ENCODE assay signal across 8 cellular contexts in the genomic region with DNA sequence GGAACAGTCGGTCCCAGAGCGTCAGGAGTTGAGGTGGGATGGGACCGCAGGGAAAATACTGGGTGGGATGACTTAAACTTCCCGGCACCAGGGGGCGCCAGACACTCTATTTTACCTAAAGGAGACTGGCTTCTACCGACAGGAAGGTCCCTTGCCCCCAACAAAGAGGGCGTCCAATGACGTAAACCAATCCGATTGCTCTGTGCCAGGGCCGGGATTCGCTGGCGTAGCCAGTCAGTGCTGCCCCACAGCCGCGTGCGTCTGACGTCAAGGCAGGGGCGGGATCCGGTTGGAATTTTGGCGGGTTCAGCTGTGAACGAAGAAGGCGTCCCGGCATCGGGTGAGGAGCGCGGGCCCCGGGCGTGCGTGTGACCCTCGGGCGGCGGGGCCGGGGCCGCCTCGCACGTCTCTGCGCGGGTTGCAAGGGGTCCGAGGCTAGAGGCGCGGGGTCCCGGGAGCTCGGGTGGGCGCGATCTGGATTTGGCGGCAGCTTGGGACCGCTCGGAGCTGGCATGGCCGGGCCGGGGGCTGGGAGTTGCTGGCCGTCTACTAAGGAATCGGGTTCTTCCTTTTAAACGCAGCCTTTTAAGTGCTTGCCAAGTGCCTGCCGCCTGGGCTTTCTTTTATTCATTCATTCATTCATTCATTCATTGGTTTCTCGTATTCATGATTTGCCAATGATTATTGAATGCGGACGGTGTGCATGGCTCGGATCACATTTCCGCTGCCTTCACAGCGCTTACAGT. TPM values are rescaled to one million over a fixed set of nuclear protein-coding genes. Genes with fewer than 3 reads are reported as not detected.
A peak's percentile ranks its signal among the peaks of the same experiment; 100 is the strongest.
DNase-seq lines count a peak whose midpoint lies in the region; TF ChIP-seq lines count a peak whose summit lies in the region.

A gene (plus strand): TSS at position 292 of the 746 bp plus-strand sequence. CDS start 2,645 bp downstream, outside the sequence.

- no peak within 1 kb of the TSS for H3K27ac ChIP-seq in neural cell (ENCODE audit: low read length)
- H3K27ac ChIP-seq in stomach: peak within 1 kb of the TSS in 2 of 5 donors; percentile 11 to 65

- H3K9me3 ChIP-seq in Loucy (ENCODE audit: insufficient read depth, low read depth, low read length) (no peaks in the 10 kb centered on the region), neural cell (ENCODE audit: low read length) (no peaks in the 10 kb centered on the region), stomach (no peaks in the 10 kb centered on the region)

- intact Hi-C loops in stomach (cut with DNase I; ENCODE audit: low total_unique reads): loop anchor here (10.0 kb wide), 1 partner anchor 133 kb away; no protein-coding TSS in a partner anchor

- H2AFZ ChIP-seq in Loucy (ENCODE audit: low read length) (peak within 1 kb of the TSS; percentile 100), neural cell (ENCODE audit: low read depth, low read length) (no peak within 1 kb of the TSS)

- H3K9me2 ChIP-seq in Loucy (replicated peaks; ENCODE audit: low read depth, low read length) (no peaks in the 10 kb centered on the region), neural cell (ENCODE audit: insufficient read depth, low read length) (no peaks in the 10 kb centered on the region)

- TF ChIP-seq POLR2A in Raji (IDR thresholded peaks at IDR 0.05; ENCODE audit: insufficient read depth, low read depth, low read length) (peak; percentile 63), stomach (IDR thresholded peaks at IDR 0.05) (no peak)

- peaks cover 40% of the 10 kb centered on the region for H3K4me1 ChIP-seq in Loucy (ENCODE audit: insufficient read depth, low read length, poor library complexity, severe bottlenecking)
- peaks cover 14 to 20% (median 18%) of the 10 kb centered on the region in 4 donors for H3K4me1 ChIP-seq in stomach

- H3F3A ChIP-seq in Loucy (ENCODE audit: low read depth) (no peaks in the 10 kb centered on the region), neural cell (ENCODE audit: insufficient read depth, low read length, poor library complexity, severe bottlenecking) (no peaks in the 10 kb centered on the region)

- H3K4me2 ChIP-seq in Loucy (ENCODE audit: low read depth, low read length, poor library complexity, severe bottlenecking): peak within 1 kb of the TSS; percentile 99
- peak within 1 kb of the TSS; percentile 68 for H3K4me2 ChIP-seq in neural cell (ENCODE audit: low read length)

- H3K9ac ChIP-seq in Loucy (ENCODE audit: low read depth, low read length, poor library complexity, severe bottlenecking) (peak within 1 kb of the TSS; percentile 88), neural cell (ENCODE audit: low read length) (no peak within 1 kb of the TSS)

- H4K20me1 ChIP-seq in Loucy (ENCODE audit: insufficient read depth, low read length, poor library complexity, severe bottlenecking): peaks cover 22% of the 10 kb centered on the region
- H4K20me1 ChIP-seq in neural cell (ENCODE audit: insufficient read depth): no peaks in the 10 kb centered on the region

- H3K79me2 ChIP-seq in Loucy (ENCODE audit: insufficient read depth, low read length) (peaks cover 48% of the 10 kb centered on the region), neural cell (replicated peaks; ENCODE audit: insufficient read depth, low read length) (no peaks in the 10 kb centered on the region)

- peak; percentile 100 for DNase-seq in G401 (ENCODE audit: low spot score)
- DNase-seq in H7: peak; percentile 97
- DNase-seq in activated T-helper 9 cell treated with anti-CD3 and anti-CD28 coated beads, Interleukin-2, amount 50 U/mL, for 16 hours (ENCODE audit: low read depth): peak; percentile 94
- peak; percentile 99 for DNase-seq in fibroblast of the conjunctiva (ENCODE audit: low read depth)
- DNase-seq in stomach: peak; percentile 98

- peak; percentile 87 for TF ChIP-seq CTCF in Loucy (conservative IDR thresholded peaks at IDR 0.05; ENCODE audit: low read length)
- peak; percentile 99 for TF ChIP-seq CTCF in neural cell (IDR thresholded peaks at IDR 0.05; ENCODE audit: poor library complexity, severe bottlenecking)
- peak in 5 of 7 experiments; percentile 64 to 96 (median 85) for TF ChIP-seq CTCF in stomach (IDR thresholded peaks at IDR 0.05)

- H3K27me3 ChIP-seq in H7 (ENCODE audit: control insufficient read depth, insufficient read depth, low read length): no peaks in the 10 kb centered on the region
- H3K27me3 ChIP-seq in Loucy (ENCODE audit: insufficient read depth, low read length, poor library complexity, severe bottlenecking): no peaks in the 10 kb centered on the region
- H3K27me3 ChIP-seq in neural cell (ENCODE audit: insufficient read depth, low read depth, low read length): no peaks in the 10 kb centered on the region
- no peaks in the 10 kb centered on the region for H3K27me3 ChIP-seq in stomach

- TF ChIP-seq EP300 in neural cell (conservative IDR thresholded peaks at IDR 0.05; ENCODE audit: poor library complexity, severe bottlenecking) (peak; percentile 47), stomach (IDR thresholded peaks at IDR 0.05) (peak; percentile 15)

- 0 to 1% (median 1%) methylated on average over 19 to 59 of the region's 59 CpGs for WGBS in stomach, 5 donors

- TF ChIP-seq RAD21 in neural cell (conservative IDR thresholded peaks at IDR 0.05): peak; percentile 91

- H3K4me3 ChIP-seq in H7 (ENCODE audit: insufficient read depth, low read depth, low read length) (peak within 1 kb of the TSS; percentile 83), Loucy (ENCODE audit: low read length, poor library complexity, severe bottlenecking) (peak within 1 kb of the TSS; percentile 99), neural cell (ENCODE audit: low read length) (peak within 1 kb of the TSS; percentile 72), stomach (peak within 1 kb of the TSS; percentile 44 to 59 (median 55))

- in situ Hi-C loops in G401 (cut with HindIII; ENCODE audit: low sequenced_read_pairs): no loop called here

- no peaks in the 10 kb centered on the region for H3K36me3 ChIP-seq in H7 (replicated peaks; ENCODE audit: control insufficient read depth, insufficient read depth, low read length)
- H3K36me3 ChIP-seq in Loucy (ENCODE audit: insufficient read depth, low read length): no peaks in the 10 kb centered on the region
- H3K36me3 ChIP-seq in neural cell (ENCODE audit: insufficient read depth, low read length): no peaks in the 10 kb centered on the region
- H3K36me3 ChIP-seq in stomach: no peaks in the 10 kb centered on the region

TF ChIP-seq in neural cell, 6 proteins besides CTCF, POLR2A, EP300 and RAD21:
- TF ChIP-seq MXI1 (conservative IDR thresholded peaks at IDR 0.05; ENCODE audit: poor library complexity, severe bottlenecking) (peak; percentile 98), EZH2 (IDR thresholded peaks at IDR 0.05; ENCODE audit: borderline replicate concordance, insufficient read depth, low read length, poor library complexity, severe bottlenecking) (no peak), SMC3 (conservative IDR thresholded peaks at IDR 0.05; ENCODE audit: poor library complexity) (peak; percentile 88)
- TF ChIP-seq, protein P1, sequence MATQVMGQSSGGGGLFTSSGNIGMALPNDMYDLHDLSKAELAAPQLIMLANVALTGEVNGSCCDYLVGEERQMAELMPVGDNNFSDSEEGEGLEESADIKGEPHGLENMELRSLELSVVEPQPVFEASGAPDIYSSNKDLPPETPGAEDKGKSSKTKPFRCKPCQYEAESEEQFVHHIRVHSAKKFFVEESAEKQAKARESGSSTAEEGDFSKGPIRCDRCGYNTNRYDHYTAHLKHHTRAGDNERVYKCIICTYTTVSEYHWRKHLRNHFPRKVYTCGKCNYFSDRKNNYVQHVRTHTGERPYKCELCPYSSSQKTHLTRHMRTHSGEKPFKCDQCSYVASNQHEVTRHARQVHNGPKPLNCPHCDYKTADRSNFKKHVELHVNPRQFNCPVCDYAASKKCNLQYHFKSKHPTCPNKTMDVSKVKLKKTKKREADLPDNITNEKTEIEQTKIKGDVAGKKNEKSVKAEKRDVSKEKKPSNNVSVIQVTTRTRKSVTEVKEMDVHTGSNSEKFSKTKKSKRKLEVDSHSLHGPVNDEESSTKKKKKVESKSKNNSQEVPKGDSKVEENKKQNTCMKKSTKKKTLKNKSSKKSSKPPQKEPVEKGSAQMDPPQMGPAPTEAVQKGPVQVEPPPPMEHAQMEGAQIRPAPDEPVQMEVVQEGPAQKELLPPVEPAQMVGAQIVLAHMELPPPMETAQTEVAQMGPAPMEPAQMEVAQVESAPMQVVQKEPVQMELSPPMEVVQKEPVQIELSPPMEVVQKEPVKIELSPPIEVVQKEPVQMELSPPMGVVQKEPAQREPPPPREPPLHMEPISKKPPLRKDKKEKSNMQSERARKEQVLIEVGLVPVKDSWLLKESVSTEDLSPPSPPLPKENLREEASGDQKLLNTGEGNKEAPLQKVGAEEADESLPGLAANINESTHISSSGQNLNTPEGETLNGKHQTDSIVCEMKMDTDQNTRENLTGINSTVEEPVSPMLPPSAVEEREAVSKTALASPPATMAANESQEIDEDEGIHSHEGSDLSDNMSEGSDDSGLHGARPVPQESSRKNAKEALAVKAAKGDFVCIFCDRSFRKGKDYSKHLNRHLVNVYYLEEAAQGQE (IDR thresholded peaks at IDR 0.05; ENCODE audit: borderline replicate concordance): no peak

RNA-seq across cellular contexts. Expression of the gene that starts here (rescaled TPM):
- 26.4 and 27.9 TPM in 2 replicates for total RNA-seq in G401 (2014; rRNA removed; shearing (Covaris generic))
- total RNA-seq in H7 (2014; rRNA removed; shearing (Covaris generic)): 28.4 and 31.5 TPM in 2 replicates
- polyA plus RNA-seq in neural cell: 0.63 and 0.70 TPM in 2 replicates
- polyA minus RNA-seq in neural cell: 0.73 and 1.0 TPM in 2 replicates
- 1 to 10 TPM; 2.3 to 7.6 (median 4.6) TPM for total RNA-seq in stomach
- polyA plus RNA-seq in stomach: under 1 TPM; 0.31 to 0.93 (median 0.58) TPM
